Comparison of ENCODE assay signal across 8 cellular contexts in genomic region chr1:6699910-6700309, GRCh38. TPM values are rescaled to one million over a fixed set of nuclear protein-coding genes. Genes with fewer than 3 reads are reported as not detected.
DNase-seq lines count a peak whose midpoint lies in the region; ATAC-seq and TF ChIP-seq lines count a peak whose summit lies in the region.
"Not testable (repeated sequence)": the region's sequence is repeated elsewhere in the genome, so short reads cannot be mapped to it uniquely, and the experiment has no call there.

No MANE protein-coding gene starts in this region.

- not testable (repeated sequence) for ATAC-seq in activated T-helper 17 cell treated with anti-CD3 and anti-CD28 coated beads, Interleukin-2, amount 50 U/mL, for 72 hours (replicated peaks); central memory CD8-positive, alpha-beta T cell (replicated peaks; ENCODE audit: extremely low read depth, poor library complexity, severe bottlenecking); stimulated activated memory B cell treated with anti-CD40 and anti-IgM and Interleukin-4, amounts not matched to agents 10 μg/mL and 1 μg/mL and 100 μg/mL, for 72 hours

- H3K27ac Mint-ChIP-seq in CD8-positive, alpha-beta memory T cell: peak overlapping the region in 4 of 8 donors; percentile 28 to 79 (median 58)
- peak overlapping the region in 1 of 3 donors; percentile 13 for H3K27ac Mint-ChIP-seq in IgD-negative memory B cell
- H3K27ac Mint-ChIP-seq in T-helper 1 cell treated with Interleukin-12 subunit alpha and Interleukin-12 subunit beta and Interleukin-4 antibody, amounts not matched to agents 30 μg/mL and 1 μg/mL, for 36 hours; central memory CD8-positive, alpha-beta T cell (ENCODE audit: low read depth): not testable (repeated sequence)
- peak overlapping the region; percentile 84 for H3K27ac Mint-ChIP-seq in activated T-helper 17 cell treated with anti-CD3 and anti-CD28 coated beads, Interleukin-2, amount 50 U/mL, for 72 hours
- H3K27ac Mint-ChIP-seq in nephron: peak overlapping the region in 2 of 3 experiments; percentile 1 to 81
- H3K27ac Mint-ChIP-seq in stimulated activated memory B cell treated with anti-CD40 and anti-IgM and Interleukin-4, amounts not matched to agents 10 μg/mL and 1 μg/mL and 100 μg/mL, for 72 hours: peak overlapping the region; percentile 87

- POLR2A ChIA-PET in CD8-positive, alpha-beta memory T cell (lab: Charles Lee): not testable (repeated sequence)

- H3K4me3 Mint-ChIP-seq in CD8-positive, alpha-beta memory T cell: peak overlapping the region; percentile 76 to 91 (median 84)
- H3K4me3 Mint-ChIP-seq in IgD-negative memory B cell: peak overlapping the region; percentile 76 to 92 (median 90)
- peak overlapping the region; percentile 85 for H3K4me3 Mint-ChIP-seq in T-helper 1 cell treated with Interleukin-12 subunit alpha and Interleukin-12 subunit beta and Interleukin-4 antibody, amounts not matched to agents 30 μg/mL and 1 μg/mL, for 36 hours
- H3K4me3 Mint-ChIP-seq in activated T-helper 17 cell treated with anti-CD3 and anti-CD28 coated beads, Interleukin-2, amount 50 U/mL, for 72 hours: peak overlapping the region; percentile 86
- H3K4me3 Mint-ChIP-seq in central memory CD8-positive, alpha-beta T cell: peak overlapping the region; percentile 86
- H3K4me3 Mint-ChIP-seq in nephron: peak overlapping the region; percentile 90 to 91 (median 91)
- H3K4me3 Mint-ChIP-seq in stimulated activated memory B cell treated with anti-CD40 and anti-IgM and Interleukin-4, amounts not matched to agents 10 μg/mL and 1 μg/mL and 100 μg/mL, for 72 hours: peak overlapping the region; percentile 88

- peak overlapping the region; percentile 100; the same call in 1 of the 2 replicates for H3K9ac ChIP-seq in iPS-20b (ENCODE audit: low read depth, low read length)

- not testable (repeated sequence) for TF ChIP-seq CTCF in nephron (IDR thresholded peaks at IDR 0.05; ENCODE audit: unreplicated experiment in 3 of 3)

- peaks cover 28 to 41% (median 37%) of the 10 kb centered on the region in 3 donors for H3K4me1 Mint-ChIP-seq in CD8-positive, alpha-beta memory T cell
- H3K4me1 Mint-ChIP-seq in IgD-negative memory B cell (peaks cover 12 to 32% (median 20%) of the 10 kb centered on the region in 3 donors), nephron (peaks cover 30% of the 10 kb centered on the region)
- peaks cover 25% of the 10 kb centered on the region for H3K4me1 Mint-ChIP-seq in T-helper 1 cell treated with Interleukin-12 subunit alpha and Interleukin-12 subunit beta and Interleukin-4 antibody, amounts not matched to agents 30 μg/mL and 1 μg/mL, for 36 hours (ENCODE audit: low read depth)
- not testable (repeated sequence) for H3K4me1 Mint-ChIP-seq in activated T-helper 17 cell treated with anti-CD3 and anti-CD28 coated beads, Interleukin-2, amount 50 U/mL, for 72 hours
- peaks cover 14% of the 10 kb centered on the region for H3K4me1 Mint-ChIP-seq in central memory CD8-positive, alpha-beta T cell
- peaks cover 32% of the 10 kb centered on the region for H3K4me1 Mint-ChIP-seq in stimulated activated memory B cell treated with anti-CD40 and anti-IgM and Interleukin-4, amounts not matched to agents 10 μg/mL and 1 μg/mL and 100 μg/mL, for 72 hours

- H3K27me3 Mint-ChIP-seq in CD8-positive, alpha-beta memory T cell; IgD-negative memory B cell; T-helper 1 cell treated with Interleukin-12 subunit alpha and Interleukin-12 subunit beta and Interleukin-4 antibody, amounts not matched to agents 30 μg/mL and 1 μg/mL, for 36 hours (ENCODE audit: low read depth); activated T-helper 17 cell treated with anti-CD3 and anti-CD28 coated beads, Interleukin-2, amount 50 U/mL, for 72 hours; central memory CD8-positive, alpha-beta T cell; nephron (ENCODE audit: low read depth); stimulated activated memory B cell treated with anti-CD40 and anti-IgM and Interleukin-4, amounts not matched to agents 10 μg/mL and 1 μg/mL and 100 μg/mL, for 72 hours: not testable (repeated sequence)

- not testable (repeated sequence) for H3K9me3 ChIP-seq in CD8-positive, alpha-beta memory T cell (ENCODE audit: low read length); iPS-20b (ENCODE audit: insufficient read depth, low read depth, low read length)

- CTCF ChIA-PET in CD8-positive, alpha-beta memory T cell (lab: Charles Lee): not testable (repeated sequence)

- H3K36me3 ChIP-seq in CD8-positive, alpha-beta memory T cell (ENCODE audit: insufficient read depth, low read length); iPS-20b (ENCODE audit: insufficient read depth, low read depth, low read length): not testable (repeated sequence)

- H3K27me3 ChIP-seq in CD8-positive, alpha-beta memory T cell (ENCODE audit: insufficient read depth, low read length, poor library complexity, severe bottlenecking); iPS-20b (ENCODE audit: insufficient read depth, low read length): not testable (repeated sequence)

- H3K9me3 Mint-ChIP-seq in CD8-positive, alpha-beta memory T cell; IgD-negative memory B cell; T-helper 1 cell treated with Interleukin-12 subunit alpha and Interleukin-12 subunit beta and Interleukin-4 antibody, amounts not matched to agents 30 μg/mL and 1 μg/mL, for 36 hours; activated T-helper 17 cell treated with anti-CD3 and anti-CD28 coated beads, Interleukin-2, amount 50 U/mL, for 72 hours; central memory CD8-positive, alpha-beta T cell; nephron; stimulated activated memory B cell treated with anti-CD40 and anti-IgM and Interleukin-4, amounts not matched to agents 10 μg/mL and 1 μg/mL and 100 μg/mL, for 72 hours: not testable (repeated sequence)

- peaks cover 21% of the 10 kb centered on the region for H3K4me1 ChIP-seq in CD8-positive, alpha-beta memory T cell (ENCODE audit: insufficient read depth, low read length)
- peaks cover 14% of the 10 kb centered on the region for H3K4me1 ChIP-seq in iPS-20b (ENCODE audit: insufficient read depth, low read length)

- not testable (repeated sequence) for DNase-seq in CD8-positive, alpha-beta memory T cell; central memory CD8-positive, alpha-beta T cell (ENCODE audit: low spot score in 2 of 2)

- not testable (repeated sequence) for H3K4me3 ChIP-seq in CD8-positive, alpha-beta memory T cell (ENCODE audit: low read length)
- peak overlapping the region; percentile 98; the same call in 1 of the 2 replicates for H3K4me3 ChIP-seq in iPS-20b (ENCODE audit: low read length)

- peaks cover 0 to 13% (median 0%) of the 10 kb centered on the region in 3 donors for H3K36me3 Mint-ChIP-seq in CD8-positive, alpha-beta memory T cell
- not testable (repeated sequence) for H3K36me3 Mint-ChIP-seq in IgD-negative memory B cell; T-helper 1 cell treated with Interleukin-12 subunit alpha and Interleukin-12 subunit beta and Interleukin-4 antibody, amounts not matched to agents 30 μg/mL and 1 μg/mL, for 36 hours (ENCODE audit: low read depth); activated T-helper 17 cell treated with anti-CD3 and anti-CD28 coated beads, Interleukin-2, amount 50 U/mL, for 72 hours (ENCODE audit: low read depth); central memory CD8-positive, alpha-beta T cell (ENCODE audit: insufficient read depth); nephron (ENCODE audit: low read depth); stimulated activated memory B cell treated with anti-CD40 and anti-IgM and Interleukin-4, amounts not matched to agents 10 μg/mL and 1 μg/mL and 100 μg/mL, for 72 hours

- H3K27ac ChIP-seq in CD8-positive, alpha-beta memory T cell (ENCODE audit: low read depth, low read length); iPS-20b (ENCODE audit: low read length): not testable (repeated sequence)

RNA-seq across cellular contexts. Expression of gene DNAJC11, which starts 1.7 kb away (rescaled TPM):
- 10 to 100 TPM; 79.2 to 80.4 TPM for total RNA-seq in CD8-positive, alpha-beta memory T cell
- polyA plus RNA-seq in CD8-positive, alpha-beta memory T cell: 22.7 TPM
- polyA plus RNA-seq in IgD-negative memory B cell: 25.9 TPM
- total RNA-seq in activated T-helper 17 cell treated with anti-CD3 and anti-CD28 coated beads, Interleukin-2, amount 50 U/mL, for 72 hours: 10 to 100 TPM; 30.6 to 70.5 TPM
